In genomic region chr12:108640802-108641445, GRCh38 we compare ENCODE assay signal across 1 cellular context.
TF ChIP-seq lines count a peak whose summit lies in the region.

No MANE protein-coding gene starts in this region.

TF ChIP-seq in HEK293, 187 proteins besides CTCF, POLR2A, EP300 and RAD21 (continued from another document):
- TF ChIP-seq REST (tag by site-specific recombination; IDR thresholded peaks at IDR 0.05) (no peak), ZBTB44 (tag by site-specific recombination; IDR thresholded peaks at IDR 0.05) (0 out of 2 replicates have a peak, but pooled peaks have one; percentile 15), ZNF202 (tag by site-specific recombination; IDR thresholded peaks at IDR 0.05; ENCODE audit: borderline replicate concordance) (no peak), GLIS1 (tag by site-specific recombination; IDR thresholded peaks at IDR 0.05) (no peak; the same call in 1 of the 2 replicates), ZNF677 (tag by site-specific recombination; IDR thresholded peaks at IDR 0.05) (no peak), ZNF394 (tag by site-specific recombination; IDR thresholded peaks at IDR 0.05; ENCODE audit: borderline replicate concordance) (peak; percentile 36; the same call in 1 of the 2 replicates), ZNF354C (tag by site-specific recombination; IDR thresholded peaks at IDR 0.05; ENCODE audit: borderline replicate concordance, low read depth) (no peak), KLF1 (tag by site-specific recombination; IDR thresholded peaks at IDR 0.05) (peak; percentile 21; the same call in 1 of the 2 replicates), ZNF148 (tag by site-specific recombination; IDR thresholded peaks at IDR 0.05; ENCODE audit: borderline replicate concordance) (no peak), ZSCAN18 (tag by site-specific recombination; IDR thresholded peaks at IDR 0.05) (no peak), ZEB2 (tag by site-specific recombination; IDR thresholded peaks at IDR 0.05) (no peak), ZNF701 (tag by site-specific recombination; IDR thresholded peaks at IDR 0.05) (no peak), PRDM10 (tag by site-specific recombination; IDR thresholded peaks at IDR 0.05) (peak; percentile 76), IKZF3 (tag by site-specific recombination; IDR thresholded peaks at IDR 0.05) (peak; percentile 41; the same call in 1 of the 2 replicates), KLF9 (tag by site-specific recombination; IDR thresholded peaks at IDR 0.05; ENCODE audit: low read depth) (no peak), ZBTB7A (tag by site-specific recombination; IDR thresholded peaks at IDR 0.05; ENCODE audit: low read depth) (no peak), ZSCAN16 (tag by site-specific recombination; IDR thresholded peaks at IDR 0.05) (0 out of 2 replicates have a peak, but pooled peaks have one; percentile 49), ZNF530 (tag by site-specific recombination; IDR thresholded peaks at IDR 0.05; ENCODE audit: low read depth) (no peak), SCRT1 (tag by site-specific recombination; IDR thresholded peaks at IDR 0.05; ENCODE audit: borderline replicate concordance) (no peak), SCRT2 (tag by site-specific recombination; IDR thresholded peaks at IDR 0.05) (no peak), ZNF280C (tag by site-specific recombination; IDR thresholded peaks at IDR 0.05) (no peak), ZNF623 (tag by site-specific recombination; IDR thresholded peaks at IDR 0.05) (no peak), ZNF26 (tag by site-specific recombination; IDR thresholded peaks at IDR 0.05) (no peak), ZFP3 (tag by site-specific recombination; IDR thresholded peaks at IDR 0.05; ENCODE audit: low read depth) (no peak), YY1 (tag by site-specific recombination; IDR thresholded peaks at IDR 0.05) (no peak), ZNF518A (tag by site-specific recombination; conservative IDR thresholded peaks at IDR 0.05; ENCODE audit: low read depth) (no peak), ZNF133 (tag by site-specific recombination; IDR thresholded peaks at IDR 0.05) (no peak), ZNF561 (tag by site-specific recombination; IDR thresholded peaks at IDR 0.05; ENCODE audit: borderline replicate concordance) (0 out of 2 replicates have a peak, but pooled peaks have one; percentile 25), ZNF660 (tag by site-specific recombination; IDR thresholded peaks at IDR 0.05) (0 out of 2 replicates have a peak, but pooled peaks have one; percentile 40), MZF1 (tag by site-specific recombination; IDR thresholded peaks at IDR 0.05; ENCODE audit: borderline replicate concordance) (peak; percentile 85; the same call in 1 of the 2 replicates), ZSCAN30 (tag by site-specific recombination; IDR thresholded peaks at IDR 0.05) (peak; percentile 45; the same call in 1 of the 2 replicates), WT1 (tag by site-specific recombination; IDR thresholded peaks at IDR 0.05) (peak; percentile 61; the same call in 1 of the 2 replicates)
